1 cellular context compared by ENCODE assay signal in genomic region chr20:53037621-53038020, GRCh38.
TF ChIP-seq lines count a peak whose summit lies in the region.

No MANE protein-coding gene starts in this region.

TF ChIP-seq in GM23338, 12 proteins besides CTCF, POLR2A, EP300 and RAD21 (continued from another document):
- TF ChIP-seq ETS1 (IDR thresholded peaks at IDR 0.05) (no peak), EZH2 (IDR thresholded peaks at IDR 0.05; ENCODE audit: low read depth, unreplicated experiment) (no peak), POLR2AphosphoS5 (IDR thresholded peaks at IDR 0.05; ENCODE audit: low read depth) (no peak), STAT1 (IDR thresholded peaks at IDR 0.05; ENCODE audit: unreplicated experiment) (no peak), REST (IDR thresholded peaks at IDR 0.05; ENCODE audit: unreplicated experiment) (no peak)
